ENCODE assay signal across 1 cellular context in the genomic region with DNA sequence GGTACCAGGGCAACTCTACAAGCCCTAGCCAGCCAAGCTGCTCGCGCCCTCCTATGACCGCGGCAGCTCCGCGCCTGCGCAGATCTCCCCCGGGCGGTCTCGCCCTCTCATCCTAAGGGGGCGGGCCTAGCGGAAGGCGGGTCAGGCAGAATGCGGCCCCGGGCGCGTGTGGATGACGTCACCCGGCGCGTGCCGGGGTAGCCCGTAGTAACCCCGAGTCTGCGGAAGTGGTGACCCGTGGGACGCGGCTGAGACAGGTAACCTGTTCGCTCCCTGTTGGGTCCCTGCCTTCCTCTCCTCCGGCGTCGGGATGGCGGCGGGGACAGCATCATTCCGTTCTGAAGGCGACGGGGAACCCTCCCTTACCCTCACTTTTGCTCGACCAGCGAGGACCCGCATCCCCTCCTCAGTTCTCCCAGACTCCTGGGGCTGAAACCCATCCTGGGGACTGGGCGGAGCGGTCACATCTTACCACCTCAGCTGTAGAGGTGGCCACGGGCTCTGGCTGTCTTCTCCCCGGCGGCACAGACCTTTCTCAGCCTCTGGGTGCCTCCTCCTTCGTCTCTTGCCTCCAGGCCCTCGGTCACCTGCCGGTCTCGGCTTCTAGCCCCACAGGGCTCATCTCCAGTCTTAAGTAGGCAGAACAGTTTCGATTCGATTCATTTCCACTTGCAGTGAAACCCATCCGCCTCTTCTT.
TF ChIP-seq lines count a peak whose summit lies in the region.

A gene with protein sequence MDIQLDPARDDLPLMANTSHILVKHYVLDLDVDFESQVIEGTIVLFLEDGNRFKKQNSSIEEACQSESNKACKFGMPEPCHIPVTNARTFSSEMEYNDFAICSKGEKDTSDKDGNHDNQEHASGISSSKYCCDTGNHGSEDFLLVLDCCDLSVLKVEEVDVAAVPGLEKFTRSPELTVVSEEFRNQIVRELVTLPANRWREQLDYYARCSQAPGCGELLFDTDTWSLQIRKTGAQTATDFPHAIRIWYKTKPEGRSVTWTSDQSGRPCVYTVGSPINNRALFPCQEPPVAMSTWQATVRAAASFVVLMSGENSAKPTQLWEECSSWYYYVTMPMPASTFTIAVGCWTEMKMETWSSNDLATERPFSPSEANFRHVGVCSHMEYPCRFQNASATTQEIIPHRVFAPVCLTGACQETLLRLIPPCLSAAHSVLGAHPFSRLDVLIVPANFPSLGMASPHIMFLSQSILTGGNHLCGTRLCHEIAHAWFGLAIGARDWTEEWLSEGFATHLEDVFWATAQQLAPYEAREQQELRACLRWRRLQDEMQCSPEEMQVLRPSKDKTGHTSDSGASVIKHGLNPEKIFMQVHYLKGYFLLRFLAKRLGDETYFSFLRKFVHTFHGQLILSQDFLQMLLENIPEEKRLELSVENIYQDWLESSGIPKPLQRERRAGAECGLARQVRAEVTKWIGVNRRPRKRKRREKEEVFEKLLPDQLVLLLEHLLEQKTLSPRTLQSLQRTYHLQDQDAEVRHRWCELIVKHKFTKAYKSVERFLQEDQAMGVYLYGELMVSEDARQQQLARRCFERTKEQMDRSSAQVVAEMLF (plus strand): TSS at position 205 of the 697 bp plus-strand sequence. CDS start 33,085 bp downstream, outside the sequence.

TF ChIP-seq in HEK293, 187 proteins besides CTCF, POLR2A, EP300 and RAD21 (continued from another document and continues in another):
- TF ChIP-seq, protein P1, sequence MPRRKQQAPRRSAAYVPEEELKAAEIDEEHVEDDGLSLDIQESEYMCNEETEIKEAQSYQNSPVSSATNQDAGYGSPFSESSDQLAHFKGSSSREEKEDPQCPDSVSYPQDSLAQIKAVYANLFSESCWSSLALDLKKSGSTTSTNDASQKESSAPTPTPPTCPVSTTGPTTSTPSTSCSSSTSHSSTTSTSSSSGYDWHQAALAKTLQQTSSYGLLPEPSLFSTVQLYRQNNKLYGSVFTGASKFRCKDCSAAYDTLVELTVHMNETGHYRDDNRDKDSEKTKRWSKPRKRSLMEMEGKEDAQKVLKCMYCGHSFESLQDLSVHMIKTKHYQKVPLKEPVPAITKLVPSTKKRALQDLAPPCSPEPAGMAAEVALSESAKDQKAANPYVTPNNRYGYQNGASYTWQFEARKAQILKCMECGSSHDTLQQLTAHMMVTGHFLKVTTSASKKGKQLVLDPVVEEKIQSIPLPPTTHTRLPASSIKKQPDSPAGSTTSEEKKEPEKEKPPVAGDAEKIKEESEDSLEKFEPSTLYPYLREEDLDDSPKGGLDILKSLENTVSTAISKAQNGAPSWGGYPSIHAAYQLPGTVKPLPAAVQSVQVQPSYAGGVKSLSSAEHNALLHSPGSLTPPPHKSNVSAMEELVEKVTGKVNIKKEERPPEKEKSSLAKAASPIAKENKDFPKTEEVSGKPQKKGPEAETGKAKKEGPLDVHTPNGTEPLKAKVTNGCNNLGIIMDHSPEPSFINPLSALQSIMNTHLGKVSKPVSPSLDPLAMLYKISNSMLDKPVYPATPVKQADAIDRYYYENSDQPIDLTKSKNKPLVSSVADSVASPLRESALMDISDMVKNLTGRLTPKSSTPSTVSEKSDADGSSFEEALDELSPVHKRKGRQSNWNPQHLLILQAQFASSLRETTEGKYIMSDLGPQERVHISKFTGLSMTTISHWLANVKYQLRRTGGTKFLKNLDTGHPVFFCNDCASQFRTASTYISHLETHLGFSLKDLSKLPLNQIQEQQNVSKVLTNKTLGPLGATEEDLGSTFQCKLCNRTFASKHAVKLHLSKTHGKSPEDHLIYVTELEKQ (tag by site-specific recombination; IDR thresholded peaks at IDR 0.05; ENCODE audit: borderline replicate concordance), result peak; percentile 22; the same call in 1 of the 2 replicates
- TF ChIP-seq, protein P2, sequence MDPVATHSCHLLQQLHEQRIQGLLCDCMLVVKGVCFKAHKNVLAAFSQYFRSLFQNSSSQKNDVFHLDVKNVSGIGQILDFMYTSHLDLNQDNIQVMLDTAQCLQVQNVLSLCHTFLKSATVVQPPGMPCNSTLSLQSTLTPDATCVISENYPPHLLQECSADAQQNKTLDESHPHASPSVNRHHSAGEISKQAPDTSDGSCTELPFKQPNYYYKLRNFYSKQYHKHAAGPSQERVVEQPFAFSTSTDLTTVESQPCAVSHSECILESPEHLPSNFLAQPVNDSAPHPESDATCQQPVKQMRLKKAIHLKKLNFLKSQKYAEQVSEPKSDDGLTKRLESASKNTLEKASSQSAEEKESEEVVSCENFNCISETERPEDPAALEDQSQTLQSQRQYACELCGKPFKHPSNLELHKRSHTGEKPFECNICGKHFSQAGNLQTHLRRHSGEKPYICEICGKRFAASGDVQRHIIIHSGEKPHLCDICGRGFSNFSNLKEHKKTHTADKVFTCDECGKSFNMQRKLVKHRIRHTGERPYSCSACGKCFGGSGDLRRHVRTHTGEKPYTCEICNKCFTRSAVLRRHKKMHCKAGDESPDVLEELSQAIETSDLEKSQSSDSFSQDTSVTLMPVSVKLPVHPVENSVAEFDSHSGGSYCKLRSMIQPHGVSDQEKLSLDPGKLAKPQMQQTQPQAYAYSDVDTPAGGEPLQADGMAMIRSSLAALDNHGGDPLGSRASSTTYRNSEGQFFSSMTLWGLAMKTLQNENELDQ (tag by site-specific recombination; IDR thresholded peaks at IDR 0.05; ENCODE audit: low read depth), result no peak
- no peak for TF ChIP-seq ZNF621 (tag by site-specific recombination; IDR thresholded peaks at IDR 0.05)
- TF ChIP-seq ZNF133 (tag by site-specific recombination; IDR thresholded peaks at IDR 0.05), result no peak
- TF ChIP-seq ZNF335 (tag by site-specific recombination; conservative IDR thresholded peaks at IDR 0.05), result peak; percentile 88
- TF ChIP-seq ZNF48 (tag by site-specific recombination; IDR thresholded peaks at IDR 0.05), result no peak
- peak; percentile 46; the same call in 1 of the 2 replicates for TF ChIP-seq ZBTB20 (tag by site-specific recombination; IDR thresholded peaks at IDR 0.05)
- TF ChIP-seq KLF10 (tag by site-specific recombination; IDR thresholded peaks at IDR 0.05), result peak; percentile 47; the same call in 1 of the 2 replicates
- no peak; the same call in 1 of the 2 replicates for TF ChIP-seq KLF1 (tag by site-specific recombination; IDR thresholded peaks at IDR 0.05)
- no peak for TF ChIP-seq ZNF366 (tag by site-specific recombination; conservative IDR thresholded peaks at IDR 0.05)
- TF ChIP-seq, protein P3, sequence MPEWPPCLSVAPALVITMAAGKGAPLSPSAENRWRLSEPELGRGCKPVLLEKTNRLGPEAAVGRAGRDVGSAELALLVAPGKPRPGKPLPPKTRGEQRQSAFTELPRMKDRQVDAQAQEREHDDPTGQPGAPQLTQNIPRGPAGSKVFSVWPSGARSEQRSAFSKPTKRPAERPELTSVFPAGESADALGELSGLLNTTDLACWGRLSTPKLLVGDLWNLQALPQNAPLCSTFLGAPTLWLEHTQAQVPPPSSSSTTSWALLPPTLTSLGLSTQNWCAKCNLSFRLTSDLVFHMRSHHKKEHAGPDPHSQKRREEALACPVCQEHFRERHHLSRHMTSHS (tag by site-specific recombination; IDR thresholded peaks at IDR 0.05), result no peak
- TF ChIP-seq, protein P4, sequence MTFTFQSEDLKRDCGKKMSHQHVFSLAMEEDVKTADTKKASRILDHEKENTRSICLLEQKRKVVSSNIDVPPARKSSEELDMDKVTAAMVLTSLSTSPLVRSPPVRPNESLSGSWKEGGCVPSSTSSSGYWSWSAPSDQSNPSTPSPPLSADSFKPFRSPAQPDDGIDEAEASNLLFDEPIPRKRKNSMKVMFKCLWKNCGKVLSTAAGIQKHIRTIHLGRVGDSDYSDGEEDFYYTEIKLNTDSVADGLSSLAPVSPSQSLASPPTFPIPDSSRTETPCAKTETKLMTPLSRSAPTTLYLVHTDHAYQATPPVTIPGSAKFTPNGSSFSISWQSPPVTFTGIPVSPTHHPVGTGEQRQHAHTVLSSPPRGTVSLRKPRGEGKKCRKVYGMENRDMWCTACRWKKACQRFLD (tag by site-specific recombination; IDR thresholded peaks at IDR 0.05), result no peak
- TF ChIP-seq PRDM1 (tag by site-specific recombination; IDR thresholded peaks at IDR 0.05), result no peak
- TF ChIP-seq GLI4 (tag by site-specific recombination; IDR thresholded peaks at IDR 0.05), result no peak
- TF ChIP-seq, protein P5, sequence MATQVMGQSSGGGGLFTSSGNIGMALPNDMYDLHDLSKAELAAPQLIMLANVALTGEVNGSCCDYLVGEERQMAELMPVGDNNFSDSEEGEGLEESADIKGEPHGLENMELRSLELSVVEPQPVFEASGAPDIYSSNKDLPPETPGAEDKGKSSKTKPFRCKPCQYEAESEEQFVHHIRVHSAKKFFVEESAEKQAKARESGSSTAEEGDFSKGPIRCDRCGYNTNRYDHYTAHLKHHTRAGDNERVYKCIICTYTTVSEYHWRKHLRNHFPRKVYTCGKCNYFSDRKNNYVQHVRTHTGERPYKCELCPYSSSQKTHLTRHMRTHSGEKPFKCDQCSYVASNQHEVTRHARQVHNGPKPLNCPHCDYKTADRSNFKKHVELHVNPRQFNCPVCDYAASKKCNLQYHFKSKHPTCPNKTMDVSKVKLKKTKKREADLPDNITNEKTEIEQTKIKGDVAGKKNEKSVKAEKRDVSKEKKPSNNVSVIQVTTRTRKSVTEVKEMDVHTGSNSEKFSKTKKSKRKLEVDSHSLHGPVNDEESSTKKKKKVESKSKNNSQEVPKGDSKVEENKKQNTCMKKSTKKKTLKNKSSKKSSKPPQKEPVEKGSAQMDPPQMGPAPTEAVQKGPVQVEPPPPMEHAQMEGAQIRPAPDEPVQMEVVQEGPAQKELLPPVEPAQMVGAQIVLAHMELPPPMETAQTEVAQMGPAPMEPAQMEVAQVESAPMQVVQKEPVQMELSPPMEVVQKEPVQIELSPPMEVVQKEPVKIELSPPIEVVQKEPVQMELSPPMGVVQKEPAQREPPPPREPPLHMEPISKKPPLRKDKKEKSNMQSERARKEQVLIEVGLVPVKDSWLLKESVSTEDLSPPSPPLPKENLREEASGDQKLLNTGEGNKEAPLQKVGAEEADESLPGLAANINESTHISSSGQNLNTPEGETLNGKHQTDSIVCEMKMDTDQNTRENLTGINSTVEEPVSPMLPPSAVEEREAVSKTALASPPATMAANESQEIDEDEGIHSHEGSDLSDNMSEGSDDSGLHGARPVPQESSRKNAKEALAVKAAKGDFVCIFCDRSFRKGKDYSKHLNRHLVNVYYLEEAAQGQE (tag by site-specific recombination; IDR thresholded peaks at IDR 0.05), result no peak
- TF ChIP-seq ZNF514 (tag by site-specific recombination; IDR thresholded peaks at IDR 0.05), result no peak
- TF ChIP-seq ZBTB1 (tag by site-specific recombination; IDR thresholded peaks at IDR 0.05), result no peak
- TF ChIP-seq ZNF155 (tag by site-specific recombination; IDR thresholded peaks at IDR 0.05), result no peak
- TF ChIP-seq, protein P6, sequence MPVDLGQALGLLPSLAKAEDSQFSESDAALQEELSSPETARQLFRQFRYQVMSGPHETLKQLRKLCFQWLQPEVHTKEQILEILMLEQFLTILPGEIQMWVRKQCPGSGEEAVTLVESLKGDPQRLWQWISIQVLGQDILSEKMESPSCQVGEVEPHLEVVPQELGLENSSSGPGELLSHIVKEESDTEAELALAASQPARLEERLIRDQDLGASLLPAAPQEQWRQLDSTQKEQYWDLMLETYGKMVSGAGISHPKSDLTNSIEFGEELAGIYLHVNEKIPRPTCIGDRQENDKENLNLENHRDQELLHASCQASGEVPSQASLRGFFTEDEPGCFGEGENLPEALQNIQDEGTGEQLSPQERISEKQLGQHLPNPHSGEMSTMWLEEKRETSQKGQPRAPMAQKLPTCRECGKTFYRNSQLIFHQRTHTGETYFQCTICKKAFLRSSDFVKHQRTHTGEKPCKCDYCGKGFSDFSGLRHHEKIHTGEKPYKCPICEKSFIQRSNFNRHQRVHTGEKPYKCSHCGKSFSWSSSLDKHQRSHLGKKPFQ (tag by site-specific recombination; IDR thresholded peaks at IDR 0.05), result no peak
- no peak for TF ChIP-seq ZNF548 (tag by site-specific recombination; IDR thresholded peaks at IDR 0.05)
- TF ChIP-seq, protein P7, sequence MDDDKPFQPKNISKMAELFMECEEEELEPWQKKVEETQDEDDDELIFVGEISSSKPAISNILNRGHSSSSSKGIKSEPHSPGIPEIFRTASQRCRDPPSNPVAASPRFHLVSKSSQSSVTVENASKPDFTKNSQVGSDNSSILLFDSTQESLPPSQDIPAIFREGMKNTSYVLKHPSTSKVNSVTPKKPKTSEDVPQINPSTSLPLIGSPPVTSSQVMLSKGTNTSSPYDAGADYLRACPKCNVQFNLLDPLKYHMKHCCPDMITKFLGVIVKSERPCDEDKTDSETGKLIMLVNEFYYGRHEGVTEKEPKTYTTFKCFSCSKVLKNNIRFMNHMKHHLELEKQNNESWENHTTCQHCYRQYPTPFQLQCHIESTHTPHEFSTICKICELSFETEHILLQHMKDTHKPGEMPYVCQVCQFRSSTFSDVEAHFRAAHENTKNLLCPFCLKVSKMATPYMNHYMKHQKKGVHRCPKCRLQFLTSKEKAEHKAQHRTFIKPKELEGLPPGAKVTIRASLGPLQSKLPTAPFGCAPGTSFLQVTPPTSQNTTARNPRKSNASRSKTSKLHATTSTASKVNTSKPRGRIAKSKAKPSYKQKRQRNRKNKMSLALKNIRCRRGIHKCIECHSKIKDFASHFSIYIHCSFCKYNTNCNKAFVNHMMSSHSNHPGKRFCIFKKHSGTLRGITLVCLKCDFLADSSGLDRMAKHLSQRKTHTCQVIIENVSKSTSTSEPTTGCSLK (tag by site-specific recombination; IDR thresholded peaks at IDR 0.05), result no peak
- peak; percentile 92 for TF ChIP-seq ZXDB (tag by site-specific recombination; IDR thresholded peaks at IDR 0.05)
- TF ChIP-seq ZNF792 (tag by site-specific recombination; IDR thresholded peaks at IDR 0.05), result no peak
- no peak for TF ChIP-seq YY2 (tag by site-specific recombination; IDR thresholded peaks at IDR 0.05)
- TF ChIP-seq, protein P8, sequence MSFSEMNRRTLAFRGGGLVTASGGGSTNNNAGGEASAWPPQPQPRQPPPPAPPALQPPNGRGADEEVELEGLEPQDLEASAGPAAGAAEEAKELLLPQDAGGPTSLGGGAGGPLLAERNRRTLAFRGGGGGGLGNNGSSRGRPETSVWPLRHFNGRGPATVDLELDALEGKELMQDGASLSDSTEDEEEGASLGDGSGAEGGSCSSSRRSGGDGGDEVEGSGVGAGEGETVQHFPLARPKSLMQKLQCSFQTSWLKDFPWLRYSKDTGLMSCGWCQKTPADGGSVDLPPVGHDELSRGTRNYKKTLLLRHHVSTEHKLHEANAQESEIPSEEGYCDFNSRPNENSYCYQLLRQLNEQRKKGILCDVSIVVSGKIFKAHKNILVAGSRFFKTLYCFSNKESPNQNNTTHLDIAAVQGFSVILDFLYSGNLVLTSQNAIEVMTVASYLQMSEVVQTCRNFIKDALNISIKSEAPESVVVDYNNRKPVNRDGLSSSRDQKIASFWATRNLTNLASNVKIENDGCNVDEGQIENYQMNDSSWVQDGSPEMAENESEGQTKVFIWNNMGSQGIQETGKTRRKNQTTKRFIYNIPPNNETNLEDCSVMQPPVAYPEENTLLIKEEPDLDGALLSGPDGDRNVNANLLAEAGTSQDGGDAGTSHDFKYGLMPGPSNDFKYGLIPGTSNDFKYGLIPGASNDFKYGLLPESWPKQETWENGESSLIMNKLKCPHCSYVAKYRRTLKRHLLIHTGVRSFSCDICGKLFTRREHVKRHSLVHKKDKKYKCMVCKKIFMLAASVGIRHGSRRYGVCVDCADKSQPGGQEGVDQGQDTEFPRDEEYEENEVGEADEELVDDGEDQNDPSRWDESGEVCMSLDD (tag by site-specific recombination; IDR thresholded peaks at IDR 0.05), result peak; percentile 94
- no peak for TF ChIP-seq ZNF544 (tag by site-specific recombination; IDR thresholded peaks at IDR 0.05)
- TF ChIP-seq ZNF112 (tag by site-specific recombination; IDR thresholded peaks at IDR 0.05), result no peak
- TF ChIP-seq KLF9 (tag by site-specific recombination; IDR thresholded peaks at IDR 0.05; ENCODE audit: low read depth), result peak; percentile 86
- TF ChIP-seq ZNF837 (tag by site-specific recombination; IDR thresholded peaks at IDR 0.05), result no peak
- peak; percentile 65; the same call in 1 of the 2 replicates for TF ChIP-seq ZBTB8A (tag by site-specific recombination; IDR thresholded peaks at IDR 0.05)
- TF ChIP-seq ZNF10 (tag by site-specific recombination; IDR thresholded peaks at IDR 0.05), result no peak
